8 cellular contexts compared by ENCODE assay signal in genomic region chr17:409848-410673, GRCh38. TPM values are rescaled to one million over a fixed set of nuclear protein-coding genes. Genes with fewer than 3 reads are reported as not detected.
A peak's percentile ranks its signal among the peaks of the same experiment; 100 is the strongest.
DNase-seq lines count a peak whose midpoint lies in the region; ATAC-seq and TF ChIP-seq lines count a peak whose summit lies in the region.

No MANE protein-coding gene starts in this region.

- no peak for TF ChIP-seq EP300 in upper lobe of left lung (IDR thresholded peaks at IDR 0.05)

- H3K36me3 ChIP-seq in upper lobe of left lung, result peaks cover 0 to 18% (median 3%) of the 10 kb centered on the region in 4 donors

- peak in 2 of 4 donors; percentile 33 to 69 for TF ChIP-seq POLR2A in upper lobe of left lung (IDR thresholded peaks at IDR 0.05)

- no peaks in the 10 kb centered on the region for H3K27me3 ChIP-seq in upper lobe of left lung

- ATAC-seq in HG02870 (IDR thresholded peaks at IDR 0.05; ENCODE audit: unreplicated experiment) (peak; percentile 84), left cardiac atrium (peak; percentile 93 to 94), upper lobe of left lung (ENCODE audit: low FRiP score in 2 of 2) (peak; percentile 91 to 95)

- intact Hi-C loops in left cardiac atrium (cut with DNase I) (loop anchor here in 1 of 2 donors (5.0 kb wide), 1 partner anchor 287 kb away; no protein-coding TSS in a partner anchor), posterior cingulate gyrus (cut with DNase I) (loop anchor here (2.0 kb wide), 1 partner anchor 291 kb away; no protein-coding TSS in a partner anchor)

- in situ Hi-C loops in GM13977 (cut with MboI; ENCODE audit: low pct_unique_long_range_greater_than_20kb, low sequenced_read_pairs, unreplicated experiment), result no loop called here

- no peaks in the 10 kb centered on the region for H3K9me3 ChIP-seq in upper lobe of left lung

- peak; percentile 98 for DNase-seq in GM13977 (ENCODE audit: low spot score)
- peak; percentile 98 for DNase-seq in NCI-H146 treated with DMSO at 0.1 percent for 48 hours (lab: John Stamatoyannopoulos, UW; ENCODE audit: unreplicated experiment)
- DNase-seq in T-helper 1 cell, result peak; percentile 99 to 100 (median 100)
- peak; percentile 79 to 100 (median 95) for DNase-seq in amygdala (lab: John Stamatoyannopoulos, UW)
- peak; percentile 100 for DNase-seq in left cardiac atrium
- peak; percentile 93 to 99 (median 95) for DNase-seq in posterior cingulate gyrus
- DNase-seq in upper lobe of left lung, result peak; percentile 100

- H3K4me1 ChIP-seq in upper lobe of left lung, result peaks cover 12 to 30% (median 19%) of the 10 kb centered on the region in 4 donors

- WGBS in upper lobe of left lung, 2 donors, result 2% methylated on average over 31 to 64 of the region's 87 CpGs

- peak overlapping the region in 3 of 4 donors; percentile 35 to 86 (median 68) for H3K27ac ChIP-seq in upper lobe of left lung

- H3K4me3 ChIP-seq in upper lobe of left lung, result peak overlapping the region; percentile 56 to 86 (median 70)

- TF ChIP-seq CTCF in GM13977 (IDR thresholded peaks at IDR 0.05; ENCODE audit: extremely low read depth, insufficient read depth, missing control alignments), result no peak
- TF ChIP-seq CTCF in upper lobe of left lung (IDR thresholded peaks at IDR 0.05), result peak in 1 of 6 experiments; percentile 64

RNA-seq across cellular contexts. Expression of gene RFLNB, which starts 35.7 kb away (rescaled TPM):
- 10 to 100 TPM; 21.5 to 39.6 TPM for total RNA-seq in left cardiac atrium
- 10 to 100 TPM in 4 of 6 donors, 1 to 10 TPM in 2; 7.3 to 28.1 (median 12.1) TPM for total RNA-seq in upper lobe of left lung

RNA-seq across cellular contexts. Expression of gene RPH3AL, which starts 57.5 kb away (rescaled TPM):
- total RNA-seq in left cardiac atrium (10 to 100 TPM in 1 of 2 donors, 1 to 10 TPM in 1; 5.9 to 10.9 TPM), upper lobe of left lung (10 to 100 TPM; 33.6 to 93.2 (median 54.3) TPM)

Comparison
In these comparisons a context has a peak if more than half of its experiments do, and no peak if none do; other contexts are left out.
1. Peak in every context shown above with its lines: DNase-seq, ATAC-seq, H3K4me3 ChIP-seq and H3K27ac ChIP-seq.